21 cellular contexts compared by ENCODE assay signal in genomic region chr2:47651296-47651695, GRCh38.
DNase-seq lines count a peak whose midpoint lies in the region; ATAC-seq and TF ChIP-seq lines count a peak whose summit lies in the region.
"Had no signal": no experiment of that assay in that cellular context is flagged by ENCODE, and none has a peak within 500 bp of the region (broad histone marks: within the 10 kb centered on the region; RNA-seq: fewer than 3 reads in every experiment).

No MANE protein-coding gene starts in this region.

- POLR2A ChIA-PET in HEK293 (lab: Yijun Ruan, JAX) = no interaction called here

- H3K4me1 ChIP-seq in HEK293 (ENCODE audit: control insufficient read depth, insufficient read depth, low read length) (0 out of 2 replicates have a peak, but pooled peaks cover 2% of the 10 kb centered on the region), endodermal cell (ENCODE audit: control insufficient read depth, insufficient read depth, low read length) (peaks cover 21% of the 10 kb centered on the region), hepatocyte (ENCODE audit: insufficient read depth) (no peaks in the 10 kb centered on the region)
- H3K4me1 ChIP-seq: adrenal gland, breast epithelium had no signal

- no peaks in the 10 kb centered on the region for H3K27me3 ChIP-seq in endodermal cell (ENCODE audit: control insufficient read depth, insufficient read depth, low read length, poor library complexity, severe bottlenecking)
- H3K27me3 ChIP-seq in hepatocyte = no peaks in the 10 kb centered on the region
- H3K27me3 ChIP-seq: adrenal gland, breast epithelium had no signal

- no peaks in the 10 kb centered on the region for H3K79me2 ChIP-seq in hepatocyte

- H3K9me2 ChIP-seq in hepatocyte (replicated peaks; ENCODE audit: insufficient read depth) = no peaks in the 10 kb centered on the region

- H3K27ac Mint-ChIP-seq in endodermal cell = no peak overlapping the region
- H3K27ac Mint-ChIP-seq: activated B cell treated with CpG ODN at 0.5 μM for 24 hours; activated CD4-positive, alpha-beta memory T cell treated with anti-CD3 and anti-CD28 coated beads, Interleukin-2, amount 10 ng/mL, durations not matched to agents 7 days and 5 days had no signal

- H3K4me2 ChIP-seq in hepatocyte = no peak overlapping the region

- TF ChIP-seq CTCF in HEK293 (tag by site-specific recombination; IDR thresholded peaks at IDR 0.05) = no peak
- TF ChIP-seq CTCF in endodermal cell (conservative IDR thresholded peaks at IDR 0.05) = no peak
- TF ChIP-seq CTCF in hepatocyte (IDR thresholded peaks at IDR 0.05; ENCODE audit: poor library complexity) = no peak

- H3K27ac ChIP-seq in HEK293 (ENCODE audit: extremely low read depth, low read depth, low read length) (no peak overlapping the region), endodermal cell (ENCODE audit: low read depth, low read length) (no peak overlapping the region), hepatocyte (no peak overlapping the region)
- H3K27ac ChIP-seq: adrenal gland, breast epithelium had no signal

- H3K4me3 ChIP-seq in HEK293 (ENCODE audit: low read depth, low read length) = no peak overlapping the region
- no peak overlapping the region for H3K4me3 ChIP-seq in endodermal cell (ENCODE audit: low read length)
- no peak overlapping the region for H3K4me3 ChIP-seq in hepatocyte
- H3K4me3 ChIP-seq: adrenal gland, breast epithelium had no signal

- no peaks in the 10 kb centered on the region for H3K27me3 Mint-ChIP-seq in endodermal cell (ENCODE audit: insufficient read depth)
- H3K27me3 Mint-ChIP-seq: activated B cell treated with CpG ODN at 0.5 μM for 24 hours had no signal

- H3K9me3 Mint-ChIP-seq in endodermal cell = peaks cover 5% of the 10 kb centered on the region
- H3K9me3 Mint-ChIP-seq: activated B cell treated with CpG ODN at 0.5 μM for 24 hours; activated CD4-positive, alpha-beta memory T cell treated with anti-CD3 and anti-CD28 coated beads, Interleukin-2, amount 10 ng/mL, durations not matched to agents 7 days and 5 days had no signal

- no peak overlapping the region for H2AFZ ChIP-seq in hepatocyte

- H3K4me3 Mint-ChIP-seq in endodermal cell = no peak overlapping the region
- H3K4me3 Mint-ChIP-seq: activated B cell treated with CpG ODN at 0.5 μM for 24 hours; activated CD4-positive, alpha-beta memory T cell treated with anti-CD3 and anti-CD28 coated beads, Interleukin-2, amount 10 ng/mL, durations not matched to agents 7 days and 5 days had no signal

- H3K36me3 ChIP-seq in HEK293 (ENCODE audit: control insufficient read depth in 2 of 2, insufficient read depth in 1 of 2, low read length in 2 of 2) (no peaks in the 10 kb centered on the region), endodermal cell (ENCODE audit: control insufficient read depth, insufficient read depth, low read length) (no peaks in the 10 kb centered on the region), hepatocyte (replicated peaks; ENCODE audit: insufficient read depth, low read depth) (no peaks in the 10 kb centered on the region)
- H3K36me3 ChIP-seq: adrenal gland, breast epithelium had no signal

- ATAC-seq in GM19463 (IDR thresholded peaks at IDR 0.05; ENCODE audit: unreplicated experiment) = no peak
- ATAC-seq: Right ventricle myocardium inferior had no signal

- peaks cover 37% of the 10 kb centered on the region for H3K4me1 Mint-ChIP-seq in endodermal cell
- H3K4me1 Mint-ChIP-seq: activated CD4-positive, alpha-beta memory T cell treated with anti-CD3 and anti-CD28 coated beads, Interleukin-2, amount 10 ng/mL, durations not matched to agents 7 days and 5 days had no signal

- CTCF ChIA-PET in HEK293 (lab: Yijun Ruan, JAX) = interaction anchor here (1.2 kb wide), 1 partner anchor 116 kb away, joined by 6 read pairs; no protein-coding TSS in a partner anchor

- WGBS in endodermal cell (ENCODE audit: insufficient coverage in 1 of 2, insufficient read length in 1 of 2), 2 experiments = 87% methylated on average over 5 of the region's 5 CpGs; no CpG with 5 or more reads in 1 of the 2 experiments
- 57% methylated on average over 5 of the region's 5 CpGs for WGBS in hepatocyte (ENCODE audit: low lambda C conversion rate, missing lambda C conversion rate)

- H3K9ac ChIP-seq in endodermal cell (ENCODE audit: extremely low read depth, low read length, poor library complexity, severe bottlenecking) = no peak overlapping the region

- H4K20me1 ChIP-seq in hepatocyte (ENCODE audit: insufficient read depth, poor library complexity, severe bottlenecking) = no peaks in the 10 kb centered on the region

- DNase-seq in DMS153 (lab: John Stamatoyannopoulos, UW) = peak; percentile 86
- DNase-seq in NCI-H510A (lab: John Stamatoyannopoulos, UW) = peak; percentile 70
- peak; percentile 60 for DNase-seq in left kidney (ENCODE audit: low read depth, low spot score)
- DNase-seq in endodermal cell = no peak
- no peak for DNase-seq in hepatocyte (ENCODE audit: low spot score)
- DNase-seq: activated B cell treated with CpG ODN at 0.5 μM for 24 hours; activated CD4-positive, alpha-beta memory T cell treated with anti-CD3 and anti-CD28 coated beads, Interleukin-2, amount 10 ng/mL, durations not matched to agents 7 days and 5 days; activated T-cell treated with anti-CD3 and anti-CD28 coated beads for 4 hours; adrenal gland; EL; kidney glomerular epithelial cell; NCI-H1436; nucleus accumbens; OCI-M1; stimulated activated CD4-positive, alpha-beta T cell treated with anti-CD3 and anti-CD28 coated beads, Interleukin-4, amount 100 ng/mL, for 1 hour; stimulated activated naive CD4-positive, alpha-beta T cell treated with Interleukin-2 at 50 U/mL for 16 hours; T1000 had no signal

- no peaks in the 10 kb centered on the region for H3K36me3 Mint-ChIP-seq in endodermal cell (ENCODE audit: low read depth)

- no peaks in the 10 kb centered on the region for H3K9me3 ChIP-seq in HEK293 (ENCODE audit: control insufficient read depth, insufficient read depth, low read depth, low read length)
- H3K9me3 ChIP-seq in endodermal cell (ENCODE audit: control insufficient read depth, low read length) = peaks cover 11% of the 10 kb centered on the region
- H3K9me3 ChIP-seq in hepatocyte (ENCODE audit: low read depth) = no peaks in the 10 kb centered on the region
- H3K9me3 ChIP-seq: adrenal gland, breast epithelium had no signal

TF ChIP-seq in HEK293, 187 proteins besides CTCF, POLR2A, EP300 and RAD21:
- no peak for TF ChIP-seq ZNF792 (tag by site-specific recombination; IDR thresholded peaks at IDR 0.05)
- peak; percentile 50 for TF ChIP-seq ZIC2 (tag by site-specific recombination; IDR thresholded peaks at IDR 0.05)
TF ChIP-seq in HEK293: peak in this region for 1.

Comparison
In these comparisons a context has a peak if more than half of its experiments do, and no peak if none do; other contexts are left out.
1. DNase-seq: peak in DMS153 (single experiment), NCI-H510A (single experiment) and left kidney (single experiment); none in endodermal cell (single experiment) and hepatocyte (single experiment).